23 cellular contexts compared by ENCODE assay signal in the genomic region with DNA sequence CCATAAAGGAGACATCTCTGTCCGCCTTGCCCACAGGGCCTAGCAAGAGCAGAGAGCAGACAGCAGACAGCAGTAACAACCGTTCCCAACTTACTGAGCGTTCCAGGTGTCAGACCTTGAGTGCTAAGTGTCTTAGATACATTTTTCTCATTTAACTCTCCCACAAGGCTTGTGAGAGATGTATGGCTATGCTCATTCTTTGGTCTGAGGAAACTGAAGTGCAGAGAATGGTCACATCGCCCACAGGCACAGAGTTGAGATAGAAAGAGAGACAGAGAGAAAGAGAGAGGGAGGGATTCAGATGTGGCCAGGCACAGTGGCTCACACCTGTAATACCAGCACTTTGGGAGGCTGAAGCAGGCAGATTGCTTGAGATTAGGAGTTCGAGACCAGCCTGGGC. TPM values are rescaled to one million over a fixed set of nuclear protein-coding genes. Genes with fewer than 3 reads are reported as not detected.
DNase-seq lines count a peak whose midpoint lies in the region; ATAC-seq and TF ChIP-seq lines count a peak whose summit lies in the region.
"Had no signal": no experiment of that assay in that cellular context is flagged by ENCODE, and none has a peak within 500 bp of the region (broad histone marks: within the 10 kb centered on the region; RNA-seq: fewer than 3 reads in every experiment).

No MANE protein-coding gene starts in this region.

- H3K4me3 Mint-ChIP-seq in GM23338: no peak overlapping the region
- H3K4me3 Mint-ChIP-seq: CD4-positive, alpha-beta T cell; CD8-positive, alpha-beta memory T cell; HFFc6 had no signal

- H3K4me3 ChIP-seq in GM23338: no peak overlapping the region
- H3K4me3 ChIP-seq in mucosa of descending colon: no peak overlapping the region
- H3K4me3 ChIP-seq in trophoblast cell (ENCODE audit: low read depth, low read length): no peak overlapping the region
- H3K4me3 ChIP-seq: A549; BLaER1 treated with 17β-estradiol and CSF1 and Interleukin-3, amounts not matched to agents 10 nM and 100 nM; HAP-1 had no signal

- H2AFZ ChIP-seq in GM23338 (0 out of 2 replicates have a peak overlapping the region, but pooled peaks have one; percentile 7), trophoblast cell (ENCODE audit: insufficient read depth, low read length, poor library complexity) (no peak overlapping the region)

- H2BK120ac ChIP-seq in trophoblast cell (ENCODE audit: insufficient read depth, low read length, poor library complexity): no peak overlapping the region

- H3K4me2 ChIP-seq in GM23338 (no peak overlapping the region), trophoblast cell (ENCODE audit: low read length) (no peak overlapping the region)
- H3K4me2 ChIP-seq: A549; BLaER1 treated with 17β-estradiol and CSF1 and Interleukin-3, amounts not matched to agents 10 nM and 100 nM had no signal

- no peaks in the 10 kb centered on the region for H4K20me1 ChIP-seq in GM23338 (replicated peaks; ENCODE audit: insufficient read depth)
- H4K20me1 ChIP-seq: BLaER1 treated with 17β-estradiol and CSF1 and Interleukin-3, amounts not matched to agents 10 nM and 100 nM had no signal

- H3K23ac ChIP-seq in trophoblast cell (ENCODE audit: low read length): no peak overlapping the region

- H3K79me2 ChIP-seq in GM23338 (replicated peaks; ENCODE audit: insufficient read depth): no peaks in the 10 kb centered on the region
- H3K79me2 ChIP-seq in trophoblast cell (ENCODE audit: control insufficient read depth, insufficient read depth, low read length, poor library complexity): no peaks in the 10 kb centered on the region

- H3K9ac ChIP-seq in trophoblast cell (ENCODE audit: low read length): no peak overlapping the region
- H3K9ac ChIP-seq: BLaER1 treated with 17β-estradiol and CSF1 and Interleukin-3, amounts not matched to agents 10 nM and 100 nM had no signal

- no peaks in the 10 kb centered on the region for H3K9me2 ChIP-seq in GM23338 (ENCODE audit: insufficient read depth)

- H3K4me1 Mint-ChIP-seq in GM23338: no peaks in the 10 kb centered on the region; the same call in 2 of the 3 replicates
- H3K4me1 Mint-ChIP-seq: CD14-positive monocyte; CD8-positive, alpha-beta memory T cell had no signal

- H3K9me3 ChIP-seq in mucosa of descending colon (no peaks in the 10 kb centered on the region), trophoblast cell (ENCODE audit: insufficient read depth, low read depth, low read length) (no peaks in the 10 kb centered on the region)
- H3K9me3 ChIP-seq: A549; BE2C; BLaER1 treated with 17β-estradiol and CSF1 and Interleukin-3, amounts not matched to agents 10 nM and 100 nM; HAP-1 had no signal

- no peak overlapping the region for H2AK5ac ChIP-seq in trophoblast cell (ENCODE audit: low read length)

- intact Hi-C loops in mucosa of descending colon (cut with DNase I, micrococcal nuclease) (no loop called here), head of caudate nucleus (cut with DNase I) (no loop called here)

- no peak for TF ChIP-seq CTCF in GM23338 (conservative IDR thresholded peaks at IDR 0.05; ENCODE audit: low read depth in 2 of 2)
- no peak for TF ChIP-seq CTCF in mucosa of descending colon (IDR thresholded peaks at IDR 0.05)

- no peak overlapping the region for H2BK5ac ChIP-seq in trophoblast cell (ENCODE audit: low read depth, low read length, poor library complexity)

- no peak for DNase-seq in GM23338 (ENCODE audit: low spot score)
- peak in 1 of 3 donors; percentile 30 for DNase-seq in mucosa of descending colon
- DNase-seq in trophoblast cell: peak; percentile 68 to 74
- no peak for DNase-seq in kidney glomerular epithelial cell (lab: John Stamatoyannopoulos, UW)
- no peak for DNase-seq in DMS153 treated with DMSO at 0.1 percent for 48 hours (lab: John Stamatoyannopoulos, UW; ENCODE audit: unreplicated experiment)
- DNase-seq in head of caudate nucleus: no peak
- DNase-seq: 8988T; ACHN; AML-193; BE2C; CD4-positive, alpha-beta T cell; CD8-positive, alpha-beta memory T cell; DMS 273 treated with DMSO at 0.1 percent for 48 hours; DMS53; DMS79 treated with DMSO at 0.1 percent for 48 hours; GF-D8; HFFc6 had no signal

- no peak overlapping the region for H3K4ac ChIP-seq in trophoblast cell (ENCODE audit: low read depth, low read length)

- no peaks in the 10 kb centered on the region for H3K9me3 Mint-ChIP-seq in GM23338
- H3K9me3 Mint-ChIP-seq: CD4-positive, alpha-beta T cell; CD8-positive, alpha-beta memory T cell; HFFc6 had no signal

- no peak overlapping the region for H2BK12ac ChIP-seq in trophoblast cell (ENCODE audit: low read length)

- no peak overlapping the region for H3K27ac ChIP-seq in GM23338 (ENCODE audit: low read depth)
- no peak overlapping the region for H3K27ac ChIP-seq in trophoblast cell (ENCODE audit: low read depth, low read length)
- H3K27ac ChIP-seq: A549; BLaER1 treated with 17β-estradiol and CSF1 and Interleukin-3, amounts not matched to agents 10 nM and 100 nM had no signal

- H4K8ac ChIP-seq in trophoblast cell (ENCODE audit: low read depth, low read length): no peak overlapping the region

- H3K14ac ChIP-seq in trophoblast cell (ENCODE audit: low read length): no peak overlapping the region

- WGBS in trophoblast cell (ENCODE audit: extremely low coverage, insufficient coverage, insufficient read length): no CpG with 5 or more reads among the region's 5 CpGs

- H3K4me1 ChIP-seq in GM23338 (ENCODE audit: insufficient read depth) (no peaks in the 10 kb centered on the region; the same call in 1 of the 2 replicates), mucosa of descending colon (ENCODE audit: low read depth) (no peaks in the 10 kb centered on the region), trophoblast cell (ENCODE audit: control insufficient read depth in 1 of 2, insufficient read depth in 2 of 2, low read length in 2 of 2) (peaks cover 3 to 9% of the 10 kb centered on the region in 2 experiments)
- H3K4me1 ChIP-seq: BE2C; BLaER1 treated with 17β-estradiol and CSF1 and Interleukin-3, amounts not matched to agents 10 nM and 100 nM; HAP-1 had no signal

- ATAC-seq in GM23338 (no peak), mucosa of descending colon (peak; percentile 34)

- H3K18ac ChIP-seq in trophoblast cell (ENCODE audit: low read length): no peak overlapping the region

- H3K79me1 ChIP-seq in trophoblast cell (ENCODE audit: low read length): peaks cover 2% of the 10 kb centered on the region

- no peaks in the 10 kb centered on the region for H3K27me3 ChIP-seq in GM23338 (ENCODE audit: insufficient read depth)
- no peaks in the 10 kb centered on the region for H3K27me3 ChIP-seq in trophoblast cell (ENCODE audit: insufficient read depth, low read length)
- H3K27me3 ChIP-seq: BLaER1 treated with 17β-estradiol and CSF1 and Interleukin-3, amounts not matched to agents 10 nM and 100 nM had no signal

- H3K36me3 Mint-ChIP-seq in GM23338 (ENCODE audit: low read depth): no peaks in the 10 kb centered on the region
- H3K36me3 Mint-ChIP-seq: CD14-positive monocyte; CD8-positive, alpha-beta memory T cell had no signal

- no peak overlapping the region for H4K12ac ChIP-seq in trophoblast cell (ENCODE audit: low read depth, low read length)

- H3K27me3 Mint-ChIP-seq in GM23338 (ENCODE audit: insufficient read depth, low read depth, poor library complexity): peaks cover 3% of the 10 kb centered on the region

- H3K27ac Mint-ChIP-seq in GM23338: no peak overlapping the region
- H3K27ac Mint-ChIP-seq: CD14-positive monocyte; CD4-positive, alpha-beta T cell; CD8-positive, alpha-beta memory T cell; HFFc6 had no signal

- H4K91ac ChIP-seq in trophoblast cell (ENCODE audit: low read depth, low read length): no peak overlapping the region

- 0 out of 2 replicates have a peak, but pooled peaks cover 6% of the 10 kb centered on the region for H3F3A ChIP-seq in GM23338 (replicated peaks; ENCODE audit: low read depth)

- H3K36me3 ChIP-seq in GM23338 (ENCODE audit: insufficient read depth): no peaks in the 10 kb centered on the region
- no peaks in the 10 kb centered on the region for H3K36me3 ChIP-seq in mucosa of descending colon (ENCODE audit: low read depth)
- no peaks in the 10 kb centered on the region for H3K36me3 ChIP-seq in trophoblast cell (ENCODE audit: control insufficient read depth in 1 of 2, insufficient read depth in 2 of 2, low read length in 2 of 2)
- H3K36me3 ChIP-seq: BE2C; BLaER1 treated with 17β-estradiol and CSF1 and Interleukin-3, amounts not matched to agents 10 nM and 100 nM; HAP-1 had no signal

TF ChIP-seq in GM23338, 12 proteins besides CTCF, POLR2A, EP300 and RAD21 (continues in another document):
- no peak for TF ChIP-seq JUNB (IDR thresholded peaks at IDR 0.05; ENCODE audit: unreplicated experiment)
- no peak for TF ChIP-seq ZNF114 (CRISPR knock-in tag; IDR thresholded peaks at IDR 0.05)
- no peak for TF ChIP-seq CREB1 (CRISPR knock-in tag; IDR thresholded peaks at IDR 0.05; ENCODE audit: low read depth)
- no peak for TF ChIP-seq EZH2phosphoT487 (IDR thresholded peaks at IDR 0.05; ENCODE audit: unreplicated experiment)

RNA-seq across cellular contexts. Expression of gene MEIOSIN, which starts 14.3 kb away (rescaled TPM):
- 0.16 and 0.28 TPM in 2 replicates for total RNA-seq in GM23338 (2014; rRNA removed; shearing (Covaris generic))
- 0.21 TPM in 1 of 2 replicates, not detected in the other for polyA plus RNA-seq in GM23338 (2016; fragmentation: Nextera tagmentation; extraction: Ambion mirVana)
- total RNA-seq in mucosa of descending colon: not detected
- 0.01 and 0.03 TPM in 2 replicates for polyA plus RNA-seq in trophoblast cell (2013)
- total RNA-seq: CD4-positive, alpha-beta T cell; CD8-positive, alpha-beta memory T cell; Daoy; G401; HFFc6 had no signal
- polyA plus RNA-seq: A549; CD14-positive monocyte; CD8-positive, alpha-beta memory T cell had no signal

RNA-seq across cellular contexts. Expression of gene FBXO46, which starts 16.8 kb away (rescaled TPM):
- 34.4 and 35.8 TPM in 2 replicates for total RNA-seq in GM23338 (2014; rRNA removed; shearing (Covaris generic))
- 9.4 and 12.0 TPM in 2 replicates for polyA plus RNA-seq in GM23338 (2016; fragmentation: Nextera tagmentation; extraction: Ambion mirVana)
- total RNA-seq in mucosa of descending colon: 10 to 100 TPM; 30.1 to 34.0 (median 32.3) TPM
- polyA plus RNA-seq in trophoblast cell (2013): 21.9 and 23.0 TPM in 2 replicates

RNA-seq across cellular contexts. Expression of gene SIX5, which starts 21.5 kb away (rescaled TPM):
- 16.1 and 22.6 TPM in 2 replicates for total RNA-seq in GM23338 (2014; rRNA removed; shearing (Covaris generic))
- 10.1 and 12.4 TPM in 2 replicates for polyA plus RNA-seq in GM23338 (2016; fragmentation: Nextera tagmentation; extraction: Ambion mirVana)
- 10 to 100 TPM in 2 of 3 donors, 1 to 10 TPM in 1; 9.6 to 35.6 (median 11.1) TPM for total RNA-seq in mucosa of descending colon
- 15.7 and 16.4 TPM in 2 replicates for polyA plus RNA-seq in trophoblast cell (2013)
- polyA plus RNA-seq: CD14-positive monocyte had no signal

RNA-seq across cellular contexts. Expression of gene DMPK, which starts 34.8 kb away (rescaled TPM):
- 18.9 and 24.0 TPM in 2 replicates for total RNA-seq in GM23338 (2014; rRNA removed; shearing (Covaris generic))
- polyA plus RNA-seq in GM23338 (2016; fragmentation: Nextera tagmentation; extraction: Ambion mirVana): 9.2 and 9.8 TPM in 2 replicates
- 100 to 1,000 TPM in 1 of 3 donors, 10 to 100 TPM in 2; 23.9 to 123 (median 33.9) TPM for total RNA-seq in mucosa of descending colon
- polyA plus RNA-seq in trophoblast cell (2013): 17.0 and 18.3 TPM in 2 replicates

RNA-seq across cellular contexts. Expression of gene DMWD, which starts 45.1 kb away (rescaled TPM):
- total RNA-seq in GM23338 (2014; rRNA removed; shearing (Covaris generic)): 33.1 and 45.6 TPM in 2 replicates
- 11.8 and 12.1 TPM in 2 replicates for polyA plus RNA-seq in GM23338 (2016; fragmentation: Nextera tagmentation; extraction: Ambion mirVana)
- 10 to 100 TPM; 33.2 to 67.1 (median 43.7) TPM for total RNA-seq in mucosa of descending colon
- polyA plus RNA-seq in trophoblast cell (2013): 26.0 and 26.5 TPM in 2 replicates

Comparison
In these comparisons a context has a peak if more than half of its experiments do, and no peak if none do; other contexts are left out.
1. DNase-seq: peak in trophoblast cell (2 of 2); none in GM23338 (single experiment), kidney glomerular epithelial cell (single experiment), DMS153 treated with DMSO at 0.1 percent for 48 hours (single experiment) and head of caudate nucleus (0 of 42).